In the genomic region with DNA sequence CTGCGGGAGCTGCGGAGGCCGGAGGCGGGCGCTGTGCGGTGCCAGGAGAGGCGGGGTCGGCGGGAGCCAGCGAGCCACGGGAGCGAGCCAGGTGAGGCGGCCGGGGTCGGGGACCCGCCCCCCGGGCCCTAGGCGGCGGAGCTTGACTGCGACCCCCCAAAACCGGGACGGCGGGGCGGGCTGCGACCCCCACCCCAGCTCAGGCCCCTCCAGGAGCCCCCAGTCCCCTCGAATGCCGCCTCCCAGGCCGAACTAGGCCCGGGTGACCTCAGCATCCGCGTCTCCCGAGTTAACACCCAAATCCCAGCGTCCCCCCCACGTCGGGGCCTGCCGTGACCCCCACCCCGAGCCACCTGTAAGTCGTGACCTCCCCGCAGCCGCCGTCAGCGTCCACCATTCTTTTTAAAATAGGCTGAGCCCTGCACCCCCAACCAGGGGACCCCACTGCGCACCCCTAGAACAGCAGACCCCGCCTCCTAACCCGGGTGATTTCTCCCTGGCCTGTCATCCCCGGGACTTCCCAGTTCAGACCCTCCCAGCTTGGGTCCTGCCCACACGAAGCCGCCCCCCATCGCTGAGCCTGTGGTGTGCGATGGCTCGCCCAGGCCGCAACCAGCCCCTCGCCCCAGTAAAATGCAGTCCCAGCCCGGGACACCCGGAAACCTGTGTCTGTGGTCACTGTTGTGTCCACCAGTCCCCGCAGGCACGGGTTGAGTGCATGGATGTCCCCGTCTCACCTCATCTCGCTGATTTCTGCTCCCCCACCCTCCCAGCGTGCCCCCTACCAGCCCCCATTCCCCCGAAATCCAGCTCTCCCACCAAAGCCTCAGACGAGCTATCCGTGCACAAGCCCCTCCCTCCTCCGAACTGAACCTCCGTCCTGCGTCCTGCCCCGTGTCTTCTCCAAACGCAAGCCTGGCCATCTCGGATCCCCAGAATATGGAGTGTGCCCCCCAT, we compare ENCODE assay signal across 1 cellular context.
TF ChIP-seq lines count a peak whose summit lies in the region.

No MANE protein-coding gene starts in this region.

TF ChIP-seq in IMR-90, 13 proteins besides CTCF, POLR2A, EP300 and RAD21:
- no peak for TF ChIP-seq MAFK (IDR thresholded peaks at IDR 0.05; ENCODE audit: low read depth, low read length)
- no peak for TF ChIP-seq BHLHE40 (IDR thresholded peaks at IDR 0.05; ENCODE audit: low read depth, low read length)
- TF ChIP-seq NFE2L2 (IDR thresholded peaks at IDR 0.05; ENCODE audit: low read depth, low read length), result no peak
- no peak for TF ChIP-seq CEBPB (IDR thresholded peaks at IDR 0.05; ENCODE audit: low read depth, low read length)
- TF ChIP-seq MAZ (IDR thresholded peaks at IDR 0.05; ENCODE audit: borderline replicate concordance, low read depth, low read length), result no peak
- no peak for TF ChIP-seq MXI1 (IDR thresholded peaks at IDR 0.05; ENCODE audit: borderline replicate concordance, low read depth, low read length)
- TF ChIP-seq RCOR1 (IDR thresholded peaks at IDR 0.05; ENCODE audit: insufficient replicate concordance, low read length), result no peak
- TF ChIP-seq RFX5 (IDR thresholded peaks at IDR 0.05; ENCODE audit: low read depth, low read length), result no peak
- TF ChIP-seq, protein P1, sequence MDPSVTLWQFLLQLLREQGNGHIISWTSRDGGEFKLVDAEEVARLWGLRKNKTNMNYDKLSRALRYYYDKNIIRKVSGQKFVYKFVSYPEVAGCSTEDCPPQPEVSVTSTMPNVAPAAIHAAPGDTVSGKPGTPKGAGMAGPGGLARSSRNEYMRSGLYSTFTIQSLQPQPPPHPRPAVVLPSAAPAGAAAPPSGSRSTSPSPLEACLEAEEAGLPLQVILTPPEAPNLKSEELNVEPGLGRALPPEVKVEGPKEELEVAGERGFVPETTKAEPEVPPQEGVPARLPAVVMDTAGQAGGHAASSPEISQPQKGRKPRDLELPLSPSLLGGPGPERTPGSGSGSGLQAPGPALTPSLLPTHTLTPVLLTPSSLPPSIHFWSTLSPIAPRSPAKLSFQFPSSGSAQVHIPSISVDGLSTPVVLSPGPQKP (IDR thresholded peaks at IDR 0.05; ENCODE audit: borderline replicate concordance, low read depth, low read length), result no peak
- TF ChIP-seq, protein P2, sequence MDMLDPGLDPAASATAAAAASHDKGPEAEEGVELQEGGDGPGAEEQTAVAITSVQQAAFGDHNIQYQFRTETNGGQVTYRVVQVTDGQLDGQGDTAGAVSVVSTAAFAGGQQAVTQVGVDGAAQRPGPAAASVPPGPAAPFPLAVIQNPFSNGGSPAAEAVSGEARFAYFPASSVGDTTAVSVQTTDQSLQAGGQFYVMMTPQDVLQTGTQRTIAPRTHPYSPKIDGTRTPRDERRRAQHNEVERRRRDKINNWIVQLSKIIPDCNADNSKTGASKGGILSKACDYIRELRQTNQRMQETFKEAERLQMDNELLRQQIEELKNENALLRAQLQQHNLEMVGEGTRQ (IDR thresholded peaks at IDR 0.05; ENCODE audit: low read depth, low read length), result no peak
- TF ChIP-seq SMC3 (IDR thresholded peaks at IDR 0.05; ENCODE audit: low read depth, low read length), result no peak
- TF ChIP-seq FOS (IDR thresholded peaks at IDR 0.05; ENCODE audit: low read depth, low read length), result no peak
- no peak for TF ChIP-seq CHD1 (IDR thresholded peaks at IDR 0.05; ENCODE audit: low read depth, low read length)
TF ChIP-seq in IMR-90: peak in this region for 0.
